In genomic region chr4:139099366-139099982, GRCh38 we compare ENCODE assay signal across 8 cellular contexts.
A peak's percentile ranks its signal among the peaks of the same experiment; 100 is the strongest.
DNase-seq lines count a peak whose midpoint lies in the region; ATAC-seq, FAIRE-seq and TF ChIP-seq lines count a peak whose summit lies in the region.

No MANE protein-coding gene starts in this region.

- H3K27ac ChIP-seq in SK-N-SH (ENCODE audit: low read depth in 2 of 2, low read length in 1 of 2) (no peak overlapping the region), psoas muscle (no peak overlapping the region)

- no peak overlapping the region; a peak in 1 of 4 replicates for H3K4me3 ChIP-seq in SK-N-SH (ENCODE audit: low read depth in 2 of 2, low read length in 1 of 2)
- no peak overlapping the region for H3K4me3 ChIP-seq in psoas muscle

- CTCF ChIA-PET in SK-N-SH (lab: Yijun Ruan, JAX): interaction anchor here (0.6 to 4.0 kb wide), 23 partner anchors 8 to 221 kb away, joined by 3 to 23 read pairs (median 5); partner anchors contain the start of gene ELF2
- CTCF ChIA-PET in activated naive CD4-positive, alpha-beta T cell treated with anti-CD3 and anti-CD28 coated beads, Interleukin-2, amount 10 ng/mL, durations not matched to agents 7 days and 5 days (lab: Charles Lee): interaction anchor here (0.6 to 7.8 kb wide), 10 partner anchors 9 to 404 kb away, joined by 3 to 36 read pairs (median 4); partner anchors contain the start of gene NAA15

- TF ChIP-seq CTCF in SK-N-SH (IDR thresholded peaks at IDR 0.05) (peak; percentile 89), psoas muscle (IDR thresholded peaks at IDR 0.05) (peak; percentile 90)

- no peaks in the 10 kb centered on the region; the same call in 1 of the 2 replicates for H3K79me2 ChIP-seq in SK-N-SH (ENCODE audit: insufficient read depth)

- H3K4me1 Mint-ChIP-seq in activated naive CD4-positive, alpha-beta T cell treated with anti-CD3 and anti-CD28 coated beads, Interleukin-2, amount 10 ng/mL, durations not matched to agents 7 days and 5 days: no peaks in the 10 kb centered on the region

- H3K9me3 ChIP-seq in SK-N-SH (no peaks in the 10 kb centered on the region), psoas muscle (no peaks in the 10 kb centered on the region)

- no peaks in the 10 kb centered on the region for H3F3A ChIP-seq in SK-N-SH (replicated peaks; ENCODE audit: insufficient read depth)

- no peaks in the 10 kb centered on the region for H3K36me3 Mint-ChIP-seq in activated naive CD4-positive, alpha-beta T cell treated with anti-CD3 and anti-CD28 coated beads, Interleukin-2, amount 10 ng/mL, durations not matched to agents 7 days and 5 days

- no peaks in the 10 kb centered on the region for H3K9me3 Mint-ChIP-seq in activated naive CD4-positive, alpha-beta T cell treated with anti-CD3 and anti-CD28 coated beads, Interleukin-2, amount 10 ng/mL, durations not matched to agents 7 days and 5 days

- peak; percentile 93 for TF ChIP-seq RAD21 in SK-N-SH (IDR thresholded peaks at IDR 0.05; ENCODE audit: low read length)

- no peak overlapping the region for H2AFZ ChIP-seq in SK-N-SH (ENCODE audit: low read depth)

- H3K9me2 ChIP-seq in SK-N-SH: no peaks in the 10 kb centered on the region

- H3K27me3 Mint-ChIP-seq in activated naive CD4-positive, alpha-beta T cell treated with anti-CD3 and anti-CD28 coated beads, Interleukin-2, amount 10 ng/mL, durations not matched to agents 7 days and 5 days: no peaks in the 10 kb centered on the region

- no peak for TF ChIP-seq POLR2A in H54 (IDR thresholded peaks at IDR 0.05; ENCODE audit: low read depth, low read length)

- no peak overlapping the region for H3K4me3 Mint-ChIP-seq in activated naive CD4-positive, alpha-beta T cell treated with anti-CD3 and anti-CD28 coated beads, Interleukin-2, amount 10 ng/mL, durations not matched to agents 7 days and 5 days

- no peak overlapping the region for H3K27ac Mint-ChIP-seq in activated naive CD4-positive, alpha-beta T cell treated with anti-CD3 and anti-CD28 coated beads, Interleukin-2, amount 10 ng/mL, durations not matched to agents 7 days and 5 days

- TF ChIP-seq EP300 in SK-N-SH (IDR thresholded peaks at IDR 0.05; ENCODE audit: borderline replicate concordance in 1 of 2, low read depth in 1 of 2, low read length in 1 of 2): no peak

- peaks cover 0 to 2% of the 10 kb centered on the region in 2 experiments; a peak in 1 of 4 replicates for H3K4me1 ChIP-seq in SK-N-SH (ENCODE audit: control insufficient read depth in 1 of 2, insufficient read depth in 2 of 2, low read depth in 1 of 2, low read length in 1 of 2)
- H3K4me1 ChIP-seq in psoas muscle: no peaks in the 10 kb centered on the region

- intact Hi-C loops in head of caudate nucleus (cut with DNase I) (loop anchor here (5.0 kb wide), 1 partner anchor 198 kb away; no protein-coding TSS in a partner anchor), psoas muscle (cut with DNase I) (loop anchor here in 1 of 2 donors (5.0 kb wide), 2 partner anchors 78 to 198 kb away; partner anchors contain the start of gene ELF2)

- POLR2A ChIA-PET in SK-N-SH (lab: Yijun Ruan, JAX): no interaction called here

- no peak overlapping the region for H3K4me2 ChIP-seq in SK-N-SH

- peaks cover 4% of the 10 kb centered on the region; the same call in 1 of the 2 replicates for H4K20me1 ChIP-seq in SK-N-SH (ENCODE audit: insufficient read depth)

- H3K36me3 ChIP-seq in SK-N-SH (replicated peaks in 1 of 2; ENCODE audit: control insufficient read depth in 1 of 2, insufficient read depth in 2 of 2, low read length in 1 of 2) (no peaks in the 10 kb centered on the region), psoas muscle (ENCODE audit: insufficient read depth in 1 of 2, low read depth in 1 of 2) (no peaks in the 10 kb centered on the region)

- H3K9ac ChIP-seq in SK-N-SH: no peak overlapping the region

- no peaks in the 10 kb centered on the region for H3K27me3 ChIP-seq in SK-N-SH (ENCODE audit: insufficient read depth)
- H3K27me3 ChIP-seq in psoas muscle (ENCODE audit: insufficient read depth in 3 of 3, low read length in 2 of 3): no peaks in the 10 kb centered on the region

- FAIRE-seq in G401.6 (lab: Jason Lieb, UNC) (peak; percentile 96), H54 (lab: Jason Lieb, UNC) (peak; percentile 70)

- ATAC-seq in psoas muscle: peak; percentile 79 to 90 (median 86)

- DNase-seq in H54 (ENCODE audit: insufficient read length, low spot score): peak; percentile 26
- peak; percentile 72 for DNase-seq in NCI-H1048 (lab: John Stamatoyannopoulos, UW)
- DNase-seq in SK-N-SH: peak; percentile 76
- peak; percentile 82 for DNase-seq in activated naive CD4-positive, alpha-beta T cell treated with anti-CD3 and anti-CD28 coated beads, Interleukin-2, amount 10 ng/mL, durations not matched to agents 7 days and 5 days
- peak; percentile 25 to 87 (median 72) for DNase-seq in head of caudate nucleus
- DNase-seq in psoas muscle: peak; percentile 55 to 68
- no peak for DNase-seq in cortex of kidney (lab: John Stamatoyannopoulos, UW)

- WGBS in SK-N-SH (ENCODE audit: low lambda C conversion rate): 4% methylated on average over 2 of the region's 2 CpGs
- WGBS in psoas muscle, 3 donors: 8 to 18% (median 8%) methylated on average over 2 of the region's 2 CpGs

TF ChIP-seq in SK-N-SH, 30 proteins besides CTCF, POLR2A, EP300 and RAD21 (continues in another document):
- TF ChIP-seq USF2 (IDR thresholded peaks at IDR 0.05; ENCODE audit: borderline replicate concordance, low read depth, low read length) (no peak), CHD2 (IDR thresholded peaks at IDR 0.05; ENCODE audit: low read length, partially characterized antibody) (peak; percentile 9), RCOR1 (IDR thresholded peaks at IDR 0.05; ENCODE audit: low read length) (no peak), EZH2phosphoT487 (IDR thresholded peaks at IDR 0.05; ENCODE audit: borderline replicate concordance, low read depth) (no peak), MEF2A (IDR thresholded peaks at IDR 0.05; ENCODE audit: borderline replicate concordance, low read depth) (no peak), TCF12 (IDR thresholded peaks at IDR 0.05) (no peak), MXI1 (IDR thresholded peaks at IDR 0.05; ENCODE audit: low read depth, low read length) (no peak), SMC3 (IDR thresholded peaks at IDR 0.05; ENCODE audit: low read depth, low read length) (peak; percentile 90), REST (IDR thresholded peaks at IDR 0.05; ENCODE audit: low read depth, low read length) (no peak), PBX3 (IDR thresholded peaks at IDR 0.05) (no peak), ZBTB33 (IDR thresholded peaks at IDR 0.05; ENCODE audit: borderline replicate concordance, low read depth) (no peak)
